Comparison of ENCODE assay signal across 8 cellular contexts in genomic region chr7:12403287-12404181, GRCh38. TPM values are rescaled to one million over a fixed set of nuclear protein-coding genes. Genes with fewer than 3 reads are reported as not detected.
DNase-seq lines count a peak whose midpoint lies in the region; ATAC-seq and TF ChIP-seq lines count a peak whose summit lies in the region.

TSS of gene VWDE (minus strand) at chr7:12403865. CDS start at chr7:12403716, 149 bp downstream.

- no peak within 1 kb of the TSS for H4K8ac ChIP-seq in mesenchymal stem cell (ENCODE audit: low read length)

- H2BK12ac ChIP-seq in mesenchymal stem cell (ENCODE audit: low read length in 2 of 2) = no peak within 1 kb of the TSS

- peak within 1 kb of the TSS; percentile 88 for H3K4me2 ChIP-seq in mesenchymal stem cell (ENCODE audit: low read length, poor library complexity, severe bottlenecking)

- H3K4me1 ChIP-seq in colonic mucosa = no peaks in the 10 kb centered on the region
- peaks cover 3% of the 10 kb centered on the region for H3K4me1 ChIP-seq in mesenchymal stem cell (ENCODE audit: control insufficient read depth, insufficient read depth, low read depth, low read length)

- peaks cover 16% of the 10 kb centered on the region for H3K9me3 Mint-ChIP-seq in WTC11

- no peak within 1 kb of the TSS for H3K4ac ChIP-seq in mesenchymal stem cell (ENCODE audit: low read depth in 1 of 2, low read length in 2 of 2)

- no peak within 1 kb of the TSS for H4K91ac ChIP-seq in mesenchymal stem cell (ENCODE audit: low read length)

- ATAC-seq in WTC11 (peak; percentile 93), HG02870 (IDR thresholded peaks at IDR 0.05; ENCODE audit: unreplicated experiment) (no peak)

- H3K79me1 ChIP-seq in mesenchymal stem cell (replicated peaks; ENCODE audit: low read length, poor library complexity, severe bottlenecking) = no peaks in the 10 kb centered on the region

- no peak within 1 kb of the TSS for H2BK5ac ChIP-seq in mesenchymal stem cell (ENCODE audit: low read depth, low read length, poor library complexity, severe bottlenecking)

- no peak within 1 kb of the TSS for H2AK5ac ChIP-seq in mesenchymal stem cell (ENCODE audit: low read length, severe bottlenecking)

- H2BK120ac ChIP-seq in mesenchymal stem cell (ENCODE audit: low read depth, low read length) = no peak within 1 kb of the TSS

- H3K9ac ChIP-seq in colonic mucosa (ENCODE audit: low read depth in 2 of 2, low read length in 2 of 2) (no peak within 1 kb of the TSS), mesenchymal stem cell (ENCODE audit: low read length) (peak within 1 kb of the TSS; percentile 19)

- H3K27ac ChIP-seq in colonic mucosa = no peak within 1 kb of the TSS
- no peak within 1 kb of the TSS for H3K27ac ChIP-seq in mesenchymal stem cell (ENCODE audit: low read length, poor library complexity, severe bottlenecking)

- no peak within 1 kb of the TSS for H3K14ac ChIP-seq in mesenchymal stem cell (ENCODE audit: low read length in 2 of 2)

- peak within 1 kb of the TSS; percentile 78 for H2AFZ ChIP-seq in mesenchymal stem cell (ENCODE audit: low read depth, low read length)

- TF ChIP-seq CTCF in WTC11 (IDR thresholded peaks at IDR 0.05) (no peak), colonic mucosa (IDR thresholded peaks at IDR 0.05) (no peak)

- POLR2A ChIA-PET in WTC11 (lab: Charles Lee) = interaction anchor here (1.2 to 2.6 kb wide), 3 partner anchors 12 to 193 kb away, joined by 4 to 10 read pairs (median 6); partner anchors contain the start of gene TMEM106B

- peak within 1 kb of the TSS; percentile 97 for H3K27ac Mint-ChIP-seq in WTC11

- H3K18ac ChIP-seq in mesenchymal stem cell (ENCODE audit: low read depth in 1 of 2, low read length in 2 of 2) = no peak within 1 kb of the TSS

- CTCF ChIA-PET in WTC11 (lab: Charles Lee) = interaction anchor here (0.5 to 1.6 kb wide), 6 partner anchors 15 to 86 kb away, joined by 3 to 7 read pairs (median 3); no protein-coding TSS in a partner anchor

- WGBS in mesenchymal stem cell = 3% methylated on average over 51 of the region's 54 CpGs

- no peak within 1 kb of the TSS for H2BK15ac ChIP-seq in mesenchymal stem cell (ENCODE audit: low read depth, poor library complexity, severe bottlenecking)

- no peaks in the 10 kb centered on the region for H3K36me3 ChIP-seq in colonic mucosa
- no peaks in the 10 kb centered on the region for H3K36me3 ChIP-seq in mesenchymal stem cell (ENCODE audit: control insufficient read depth in 1 of 2, insufficient read depth in 2 of 2, low read depth in 1 of 2, low read length in 2 of 2)

- peaks cover 15% of the 10 kb centered on the region for H3K36me3 Mint-ChIP-seq in WTC11

- H3K27me3 ChIP-seq in colonic mucosa = no peaks in the 10 kb centered on the region
- peaks cover 0 to 38% of the 10 kb centered on the region in 2 experiments for H3K27me3 ChIP-seq in mesenchymal stem cell (ENCODE audit: control insufficient read depth in 1 of 2, insufficient read depth in 1 of 2, low read length in 2 of 2)

- peak within 1 kb of the TSS; percentile 98 for H3K4me3 Mint-ChIP-seq in WTC11

- H3K4me3 ChIP-seq in colonic mucosa (peak within 1 kb of the TSS; percentile 46), mesenchymal stem cell (ENCODE audit: insufficient read depth in 1 of 2, low read depth in 1 of 2, low read length in 2 of 2) (peak within 1 kb of the TSS; percentile 57 to 77)

- H3K23ac ChIP-seq in mesenchymal stem cell (ENCODE audit: low read length in 2 of 2) = no peak within 1 kb of the TSS

- peaks cover 8% of the 10 kb centered on the region for H3K27me3 Mint-ChIP-seq in WTC11 (ENCODE audit: low read depth)

- H3K9me3 ChIP-seq in colonic mucosa (no peaks in the 10 kb centered on the region), mesenchymal stem cell (ENCODE audit: control insufficient read depth, low read length) (no peaks in the 10 kb centered on the region)

- H3K4me1 Mint-ChIP-seq in WTC11 = peaks cover 38% of the 10 kb centered on the region

- DNase-seq in COLO829 (ENCODE audit: low spot score) (peak; percentile 11), HCEC 1CT (peak; percentile 25), NCI-H2081 (lab: John Stamatoyannopoulos, UW) (peak; percentile 92 to 96), WTC11 (ENCODE audit: low spot score) (peak; percentile 79), colonic mucosa (peak; percentile 54), mesenchymal stem cell (peak; percentile 19)
- DNase-seq in stimulated activated CD8-positive, alpha-beta memory T cell treated with anti-CD3 and anti-CD28 coated beads, Interleukin-15, amount 100 ng/mL, for 48 hours (ENCODE audit: low read depth in 2 of 2) = peak; percentile 27 to 29

- intact Hi-C loops in colonic mucosa (cut with DNase I) = no loop called here

TF ChIP-seq in WTC11, 78 proteins besides CTCF, POLR2A, EP300 and RAD21 (continues in another document):
- no peak for TF ChIP-seq ZBTB21 (CRISPR knock-in tag; IDR thresholded peaks at IDR 0.05; ENCODE audit: borderline replicate concordance)
- no peak for TF ChIP-seq ZNF396 (CRISPR knock-in tag; IDR thresholded peaks at IDR 0.05; ENCODE audit: borderline replicate concordance)
- TF ChIP-seq, protein P1, sequence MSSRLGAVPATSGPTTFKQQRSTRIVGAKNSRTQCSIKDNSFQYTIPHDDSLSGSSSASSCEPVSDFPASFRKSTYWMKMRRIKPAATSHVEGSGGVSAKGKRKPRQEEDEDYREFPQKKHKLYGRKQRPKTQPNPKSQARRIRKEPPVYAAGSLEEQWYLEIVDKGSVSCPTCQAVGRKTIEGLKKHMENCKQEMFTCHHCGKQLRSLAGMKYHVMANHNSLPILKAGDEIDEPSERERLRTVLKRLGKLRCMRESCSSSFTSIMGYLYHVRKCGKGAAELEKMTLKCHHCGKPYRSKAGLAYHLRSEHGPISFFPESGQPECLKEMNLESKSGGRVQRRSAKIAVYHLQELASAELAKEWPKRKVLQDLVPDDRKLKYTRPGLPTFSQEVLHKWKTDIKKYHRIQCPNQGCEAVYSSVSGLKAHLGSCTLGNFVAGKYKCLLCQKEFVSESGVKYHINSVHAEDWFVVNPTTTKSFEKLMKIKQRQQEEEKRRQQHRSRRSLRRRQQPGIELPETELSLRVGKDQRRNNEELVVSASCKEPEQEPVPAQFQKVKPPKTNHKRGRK (CRISPR knock-in tag; IDR thresholded peaks at IDR 0.05; ENCODE audit: borderline replicate concordance) = no peak
- TF ChIP-seq NR3C1 (CRISPR knock-in tag; conservative IDR thresholded peaks at IDR 0.05; ENCODE audit: low read depth) = no peak
- TF ChIP-seq, protein P2, sequence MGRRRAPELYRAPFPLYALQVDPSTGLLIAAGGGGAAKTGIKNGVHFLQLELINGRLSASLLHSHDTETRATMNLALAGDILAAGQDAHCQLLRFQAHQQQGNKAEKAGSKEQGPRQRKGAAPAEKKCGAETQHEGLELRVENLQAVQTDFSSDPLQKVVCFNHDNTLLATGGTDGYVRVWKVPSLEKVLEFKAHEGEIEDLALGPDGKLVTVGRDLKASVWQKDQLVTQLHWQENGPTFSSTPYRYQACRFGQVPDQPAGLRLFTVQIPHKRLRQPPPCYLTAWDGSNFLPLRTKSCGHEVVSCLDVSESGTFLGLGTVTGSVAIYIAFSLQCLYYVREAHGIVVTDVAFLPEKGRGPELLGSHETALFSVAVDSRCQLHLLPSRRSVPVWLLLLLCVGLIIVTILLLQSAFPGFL (CRISPR knock-in tag; IDR thresholded peaks at IDR 0.05; ENCODE audit: borderline replicate concordance) = no peak
- TF ChIP-seq CBFB (CRISPR knock-in tag; IDR thresholded peaks at IDR 0.05; ENCODE audit: low read depth) = 0 out of 2 replicates have a peak, but pooled peaks have one; percentile 83
- TF ChIP-seq, protein P3, sequence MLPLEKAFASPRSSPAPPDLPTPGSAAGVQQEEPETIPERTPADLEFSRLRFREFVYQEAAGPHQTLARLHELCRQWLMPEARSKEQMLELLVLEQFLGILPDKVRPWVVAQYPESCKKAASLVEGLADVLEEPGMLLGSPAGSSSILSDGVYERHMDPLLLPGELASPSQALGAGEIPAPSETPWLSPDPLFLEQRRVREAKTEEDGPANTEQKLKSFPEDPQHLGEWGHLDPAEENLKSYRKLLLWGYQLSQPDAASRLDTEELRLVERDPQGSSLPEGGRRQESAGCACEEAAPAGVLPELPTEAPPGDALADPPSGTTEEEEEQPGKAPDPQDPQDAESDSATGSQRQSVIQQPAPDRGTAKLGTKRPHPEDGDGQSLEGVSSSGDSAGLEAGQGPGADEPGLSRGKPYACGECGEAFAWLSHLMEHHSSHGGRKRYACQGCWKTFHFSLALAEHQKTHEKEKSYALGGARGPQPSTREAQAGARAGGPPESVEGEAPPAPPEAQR (CRISPR knock-in tag; IDR thresholded peaks at IDR 0.05) = no peak
- TF ChIP-seq JAZF1 (CRISPR knock-in tag; IDR thresholded peaks at IDR 0.05) = no peak
- TF ChIP-seq AFF4 (CRISPR knock-in tag; IDR thresholded peaks at IDR 0.05; ENCODE audit: borderline replicate concordance) = 0 out of 2 replicates have a peak, but pooled peaks have one; percentile 85
- no peak for TF ChIP-seq JUN (CRISPR knock-in tag; IDR thresholded peaks at IDR 0.05)
- TF ChIP-seq HMGA2 (CRISPR knock-in tag; IDR thresholded peaks at IDR 0.05) = no peak

RNA-seq across cellular contexts. Expression of gene VWDE, which starts in this region (rescaled TPM):
- total RNA-seq in WTC11 (2021) (21.0 to 25.1 TPM (median 23.1 TPM) in 3 replicates), colonic mucosa (1 to 10 TPM in 1 of 2 donors, under 1 TPM in 1; 0.59 to 1.2 TPM)
- polyA plus RNA-seq in mesenchymal stem cell (2013, experiment 1 of 2) = not detected
- not detected for polyA plus RNA-seq in mesenchymal stem cell (2013, experiment 2 of 2)

Comparison
In these comparisons a context has a peak if more than half of its experiments do, and no peak if none do; other contexts are left out.
1. RNA of gene VWDE (total RNA-seq): 21.0 to 25.1 TPM in WTC11; 0.59 to 1.2 TPM in colonic mucosa; every median in the first group is over 10 times any median in the second.
2. DNase-seq: peak in every context shown above with its lines; median percentile 94 in NCI-H2081; 79 in WTC11; 54 in colonic mucosa; 28 in stimulated activated CD8-positive, alpha-beta memory T cell treated with anti-CD3 and anti-CD28 coated beads, Interleukin-15, amount 100 ng/mL, for 48 hours; 25 in HCEC 1CT; 19 in mesenchymal stem cell; 11 in COLO829.